21 cellular contexts compared by ENCODE assay signal in genomic region chr16:47061204-47061603, GRCh38.
"Had no signal": no experiment of that assay in that cellular context is flagged by ENCODE, and none has a peak within 500 bp of the region (broad histone marks: within the 10 kb centered on the region; RNA-seq: fewer than 3 reads in every experiment).

No MANE protein-coding gene starts in this region.

- H3K27ac ChIP-seq: dorsolateral prefrontal cortex, neutrophil, pancreas, tibial nerve, uterus, WERI-Rb-1 had no signal

- H3K4me3 ChIP-seq: dorsolateral prefrontal cortex, mucosa of descending colon, pancreas, tibial nerve, uterus had no signal

- FAIRE-seq: frontal cortex, kidney, pancreas had no signal

- H3K27me3 Mint-ChIP-seq: stimulated activated naive CD8-positive, alpha-beta T cell treated with anti-CD3 and anti-CD28 coated beads, Interleukin-15, Interleukin-2, amounts not matched to agents 100 ng/mL and 50 ng/mL, for 24 hours had no signal

- H3K27ac Mint-ChIP-seq: activated naive CD8-positive, alpha-beta T cell treated with anti-CD3 and anti-CD28 coated beads, Interleukin-2, amount 10 ng/mL, durations not matched to agents 7 days and 5 days; naive thymus-derived CD8-positive, alpha-beta T cell; stimulated activated naive CD8-positive, alpha-beta T cell treated with anti-CD3 and anti-CD28 coated beads, Interleukin-15, Interleukin-2, amounts not matched to agents 100 ng/mL and 50 ng/mL, for 24 hours; T-helper 17 cell had no signal

- H3K4me3 Mint-ChIP-seq: activated naive CD8-positive, alpha-beta T cell treated with anti-CD3 and anti-CD28 coated beads, Interleukin-2, amount 10 ng/mL, durations not matched to agents 7 days and 5 days; naive thymus-derived CD8-positive, alpha-beta T cell; stimulated activated naive CD8-positive, alpha-beta T cell treated with anti-CD3 and anti-CD28 coated beads, Interleukin-15, Interleukin-2, amounts not matched to agents 100 ng/mL and 50 ng/mL, for 24 hours; T-helper 17 cell had no signal

- H3K9me3 ChIP-seq: mucosa of descending colon, neutrophil, pancreas, uterus had no signal

- H3K27me3 ChIP-seq: dorsolateral prefrontal cortex, neutrophil, pancreas, tibial nerve, uterus had no signal

- H3K36me3 ChIP-seq: neutrophil, pancreas, tibial nerve, uterus, WERI-Rb-1 had no signal

- H3K4me1 ChIP-seq: pancreas, tibial nerve, uterus had no signal

- DNase-seq: activated CD4-positive, alpha-beta T cell treated with anti-CD3 and anti-CD28 coated beads for 1 hour; activated CD8-positive, alpha-beta memory T cell treated with anti-CD3 and anti-CD28 coated beads for 24 hours; activated naive CD4-positive, alpha-beta T cell treated with Interleukin-2 at 50 U/mL for 16 hours; activated naive CD8-positive, alpha-beta T cell treated with anti-CD3 and anti-CD28 coated beads, Interleukin-2, amount 10 ng/mL, durations not matched to agents 7 days and 5 days; amygdala; caudate nucleus; hypothalamus; kidney; left ventricle myocardium superior; mucosa of descending colon; naive thymus-derived CD8-positive, alpha-beta T cell; pancreas; stimulated activated CD4-positive, alpha-beta T cell treated with anti-CD3 and anti-CD28 coated beads, Interleukin-2, amount 100 ng/mL, for 24 hours; T-helper 17 cell; uterus; WERI-Rb-1 had no signal

- H3K36me3 Mint-ChIP-seq: activated naive CD8-positive, alpha-beta T cell treated with anti-CD3 and anti-CD28 coated beads, Interleukin-2, amount 10 ng/mL, durations not matched to agents 7 days and 5 days had no signal

- H3K9me3 Mint-ChIP-seq: stimulated activated naive CD8-positive, alpha-beta T cell treated with anti-CD3 and anti-CD28 coated beads, Interleukin-15, Interleukin-2, amounts not matched to agents 100 ng/mL and 50 ng/mL, for 24 hours had no signal

- H3K4me1 Mint-ChIP-seq: activated naive CD8-positive, alpha-beta T cell treated with anti-CD3 and anti-CD28 coated beads, Interleukin-2, amount 10 ng/mL, durations not matched to agents 7 days and 5 days; naive thymus-derived CD8-positive, alpha-beta T cell; T-helper 17 cell had no signal

- ATAC-seq: left ventricle myocardium superior; mucosa of descending colon; naive thymus-derived CD8-positive, alpha-beta T cell; pancreas; T-helper 17 cell had no signal
